Comparison of ENCODE assay signal across 9 cellular contexts in the genomic region with DNA sequence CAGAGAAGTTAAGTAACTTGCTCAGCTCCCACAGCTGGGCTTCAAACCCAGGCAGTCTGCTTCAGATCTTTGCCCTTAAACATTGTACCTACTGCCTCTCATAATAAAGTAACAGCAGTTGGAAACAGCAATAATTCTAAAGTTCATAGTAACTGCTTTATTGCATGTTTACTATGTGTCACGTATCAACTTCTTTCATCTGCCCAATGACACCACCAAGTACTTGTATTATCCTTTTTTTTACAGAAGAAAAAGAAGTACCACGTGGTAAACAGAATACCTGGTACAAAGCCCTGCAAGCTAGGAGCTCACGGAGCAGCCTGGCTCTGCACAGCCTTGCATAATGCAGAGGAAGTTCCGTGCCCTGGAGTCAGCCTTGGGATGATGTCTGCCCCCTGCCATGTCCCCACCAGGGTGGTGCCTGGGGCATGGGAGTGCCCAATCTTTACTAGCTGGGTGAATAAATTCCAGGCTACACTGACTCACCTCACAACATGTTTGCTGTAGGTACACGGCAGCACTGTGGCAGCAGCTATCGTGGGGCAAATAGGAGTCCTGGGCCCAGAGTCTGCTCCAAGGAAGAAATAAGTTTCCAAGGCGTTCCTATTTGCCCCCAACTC.
DNase-seq lines count a peak whose midpoint lies in the region; ATAC-seq lines count a peak whose summit lies in the region.
"Had no signal": no experiment of that assay in that cellular context is flagged by ENCODE, and none has a peak within 500 bp of the region (broad histone marks: within the 10 kb centered on the region; RNA-seq: fewer than 3 reads in every experiment).

No MANE protein-coding gene starts in this region.

- WGBS in trophoblast cell (ENCODE audit: extremely low coverage, insufficient coverage, insufficient read length): no CpG with 5 or more reads among the region's 7 CpGs

- no peak overlapping the region for H3K9ac ChIP-seq in trophoblast cell (ENCODE audit: low read length)

- H3K14ac ChIP-seq in trophoblast cell (ENCODE audit: low read length): no peak overlapping the region

- no peak overlapping the region for H3K23ac ChIP-seq in trophoblast cell (ENCODE audit: low read length)

- no peak overlapping the region for H3K18ac ChIP-seq in trophoblast cell (ENCODE audit: low read length)

- ATAC-seq in stimulated activated naive CD8-positive, alpha-beta T cell treated with anti-CD3 and anti-CD28 coated beads, Interleukin-15, Interleukin-2, amounts not matched to agents 100 U/mL and 50 U/mL, for 24 hours: no peak

- H4K91ac ChIP-seq in trophoblast cell (ENCODE audit: low read depth, low read length): no peak overlapping the region

- no peak overlapping the region for H4K8ac ChIP-seq in trophoblast cell (ENCODE audit: low read depth, low read length)

- H3K79me1 ChIP-seq in trophoblast cell (ENCODE audit: low read length): no peaks in the 10 kb centered on the region

- no peaks in the 10 kb centered on the region for H3K27me3 ChIP-seq in trophoblast cell (ENCODE audit: insufficient read depth, low read length)

- H3K9me3 ChIP-seq in trophoblast cell (ENCODE audit: insufficient read depth, low read depth, low read length): no peaks in the 10 kb centered on the region

- no peak overlapping the region for H3K4me2 ChIP-seq in trophoblast cell (ENCODE audit: low read length)

- H2BK5ac ChIP-seq in trophoblast cell (ENCODE audit: low read depth, low read length, poor library complexity): no peak overlapping the region

- no peak overlapping the region for H2AK5ac ChIP-seq in trophoblast cell (ENCODE audit: low read length)

- H4K12ac ChIP-seq in trophoblast cell (ENCODE audit: low read depth, low read length): no peak overlapping the region

- no peak overlapping the region for H3K4me3 ChIP-seq in trophoblast cell (ENCODE audit: low read depth, low read length)

- peaks cover 0 to 4% of the 10 kb centered on the region in 2 experiments for H3K4me1 ChIP-seq in trophoblast cell (ENCODE audit: control insufficient read depth in 1 of 2, insufficient read depth in 2 of 2, low read length in 2 of 2)

- H3K4ac ChIP-seq in trophoblast cell (ENCODE audit: low read depth, low read length): no peak overlapping the region

- H3K36me3 ChIP-seq in trophoblast cell (ENCODE audit: control insufficient read depth in 1 of 2, insufficient read depth in 2 of 2, low read length in 2 of 2): no peaks in the 10 kb centered on the region

- no peak overlapping the region for H2AFZ ChIP-seq in trophoblast cell (ENCODE audit: insufficient read depth, low read length, poor library complexity)

- H2BK12ac ChIP-seq in trophoblast cell (ENCODE audit: low read length): no peak overlapping the region

- H2BK120ac ChIP-seq in trophoblast cell (ENCODE audit: insufficient read depth, low read length, poor library complexity): no peak overlapping the region

- DNase-seq in ELR (ENCODE audit: low read depth): peak; percentile 77
- DNase-seq in NCI-H69 (lab: John Stamatoyannopoulos, UW): peak; percentile 97
- DNase-seq in epithelial cell of prostate (ENCODE audit: low read depth, low spot score): peak; percentile 90
- DNase-seq in trophoblast cell: peak; percentile 93 to 94
- DNase-seq in stimulated activated naive CD8-positive, alpha-beta T cell treated with anti-CD3 and anti-CD28 coated beads, Interleukin-15, Interleukin-2, amounts not matched to agents 100 U/mL and 50 U/mL, for 24 hours: no peak
- no peak for DNase-seq in retina
- DNase-seq in NCI-H446 treated with DMSO at 0.1 percent for 48 hours (lab: John Stamatoyannopoulos, UW): no peak
- no peak for DNase-seq in NCI-H82 (lab: John Stamatoyannopoulos, UW)
- DNase-seq: NCI-H1436 had no signal

- H3K79me2 ChIP-seq in trophoblast cell (ENCODE audit: control insufficient read depth, insufficient read depth, low read length, poor library complexity): no peaks in the 10 kb centered on the region

- H3K27ac ChIP-seq in epithelial cell of prostate (peak overlapping the region; percentile 96), trophoblast cell (ENCODE audit: low read depth, low read length) (no peak overlapping the region)

Comparison
In these comparisons a context has a peak if more than half of its experiments do, and no peak if none do; other contexts are left out.
1. DNase-seq: peak in ELR (single experiment), NCI-H69 (single experiment), epithelial cell of prostate (single experiment) and trophoblast cell (2 of 2); none in stimulated activated naive CD8-positive, alpha-beta T cell treated with anti-CD3 and anti-CD28 coated beads, Interleukin-15, Interleukin-2, amounts not matched to agents 100 U/mL and 50 U/mL, for 24 hours (single experiment), retina (single experiment), NCI-H446 treated with DMSO at 0.1 percent for 48 hours (single experiment) and NCI-H82 (single experiment).